ENCODE assay signal across 15 cellular contexts in genomic region chr11:14094481-14095037, GRCh38.
"Had no signal": no experiment of that assay in that cellular context is flagged by ENCODE, and none has a peak within 500 bp of the region (broad histone marks: within the 10 kb centered on the region; RNA-seq: fewer than 3 reads in every experiment).

No MANE protein-coding gene starts in this region.

- H3K4me3 ChIP-seq: prostate gland, right lobe of liver, SK-N-MC, transverse colon had no signal

- H3K27me3 ChIP-seq: right lobe of liver, transverse colon had no signal

- DNase-seq: activated CD4-positive, alpha-beta T cell treated with anti-CD3 and anti-CD28 coated beads, Interleukin-2, amount 50 U/mL, for 4 hours; activated effector memory CD4-positive, alpha-beta T cell treated with anti-CD3 and anti-CD28 coated beads, Interleukin-2, amount 50 U/mL, for 16 hours; activated naive CD8-positive, alpha-beta T cell treated with anti-CD3 and anti-CD28 coated beads, Interleukin-2, amount 10 ng/mL, durations not matched to agents 7 days and 5 days; activated T-cell treated with anti-CD3 and anti-CD28 coated beads, Interleukin-2, amount 50 U/mL, for 4 hours; anterior cingulate cortex; hypothalamus; left cardiac atrium; natural killer cell; right lobe of liver; stimulated activated naive B cell treated with anti-CD40 and anti-IgM and Interleukin-4, amounts not matched to agents 10 μg/mL and 1 μg/mL and 100 μg/mL, for 72 hours; T-helper 1 cell; transverse colon had no signal

- ATAC-seq: activated CD4-positive, CD25-positive, alpha-beta regulatory T cell treated with anti-CD3 and anti-CD28 coated beads, Interleukin-2, amount 50 U/mL, for 24 hours; activated T-cell treated with anti-CD3 and anti-CD28 coated beads, Interleukin-2, amount 50 U/mL, for 4 hours; natural killer cell; right lobe of liver; stimulated activated naive B cell treated with anti-CD40 and anti-IgM and Interleukin-4, amounts not matched to agents 10 μg/mL and 1 μg/mL and 100 μg/mL, for 72 hours had no signal

- H3K36me3 ChIP-seq: prostate gland, right lobe of liver, transverse colon had no signal

- H3K4me1 ChIP-seq: prostate gland, right lobe of liver, transverse colon had no signal

- H3K27ac ChIP-seq: prostate gland, right lobe of liver, SK-N-MC, transverse colon had no signal

- H3K9me3 ChIP-seq: prostate gland, right lobe of liver, transverse colon had no signal
